Comparison of ENCODE assay signal across 8 cellular contexts in the genomic region with DNA sequence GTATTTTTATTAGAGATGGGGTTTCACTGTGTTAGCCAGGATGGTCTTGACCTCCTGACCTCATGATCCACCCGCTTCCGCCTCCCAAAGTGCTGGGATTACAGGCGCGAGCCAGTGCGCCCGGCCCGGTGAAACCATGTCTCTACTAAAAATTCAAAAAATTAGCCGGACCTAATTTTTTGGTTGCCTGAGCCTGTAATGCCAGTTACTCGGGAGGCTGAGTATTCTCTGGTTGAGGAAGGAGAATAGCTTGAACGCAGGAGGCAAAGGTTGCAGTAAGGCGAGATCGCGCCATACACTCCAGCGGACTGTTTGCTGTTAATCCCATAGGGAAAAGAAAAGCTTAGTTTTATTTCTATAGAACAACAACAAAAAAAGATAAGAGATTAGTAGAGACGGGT. TPM values are rescaled to one million over a fixed set of nuclear protein-coding genes. Genes with fewer than 3 reads are reported as not detected.
DNase-seq lines count a peak whose midpoint lies in the region; ATAC-seq and TF ChIP-seq lines count a peak whose summit lies in the region.

No MANE protein-coding gene starts in this region.

- no peaks in the 10 kb centered on the region for H3K36me3 ChIP-seq in SU-DHL-6 (ENCODE audit: low read length)

- no peaks in the 10 kb centered on the region for H3K9me2 ChIP-seq in SU-DHL-6 (replicated peaks; ENCODE audit: insufficient read depth, low read length)

- H3K4me3 ChIP-seq in SU-DHL-6 (ENCODE audit: insufficient read depth, low read length, poor library complexity, severe bottlenecking) (peak overlapping the region; percentile 59), fibroblast of the aortic adventitia (ENCODE audit: low read depth, low read length) (peak overlapping the region; percentile 58), retinal pigment epithelial cell (ENCODE audit: low read length) (peak overlapping the region; percentile 34)

- TF ChIP-seq CTCF in SU-DHL-6 (IDR thresholded peaks at IDR 0.05; ENCODE audit: insufficient read depth, low read length, poor library complexity, severe bottlenecking) = no peak
- TF ChIP-seq CTCF in fibroblast of the aortic adventitia (IDR thresholded peaks at IDR 0.05; ENCODE audit: insufficient read depth, low read length) = no peak
- TF ChIP-seq CTCF in retinal pigment epithelial cell (conservative IDR thresholded peaks at IDR 0.05; ENCODE audit: low read depth, low read length) = no peak

- H3K4me2 ChIP-seq in SU-DHL-6 (ENCODE audit: low read depth, low read length, poor library complexity, severe bottlenecking) = peak overlapping the region; percentile 46

- no peaks in the 10 kb centered on the region for H3K79me2 ChIP-seq in SU-DHL-6 (ENCODE audit: insufficient read depth, low read length)

- ATAC-seq in GM19324 (IDR thresholded peaks at IDR 0.05; ENCODE audit: low FRiP score, unreplicated experiment) (peak; percentile 8), HG03521 (IDR thresholded peaks at IDR 0.05; ENCODE audit: unreplicated experiment) (no peak)

- H3K9me3 ChIP-seq in SU-DHL-6 (ENCODE audit: insufficient read depth, low read length) = no peaks in the 10 kb centered on the region

- no peaks in the 10 kb centered on the region for H3K27me3 ChIP-seq in SU-DHL-6 (ENCODE audit: low read length)

- peak overlapping the region; percentile 57; the same call in 1 of the 2 replicates for H3K9ac ChIP-seq in SU-DHL-6 (ENCODE audit: low read length)

- H2AFZ ChIP-seq in SU-DHL-6 (ENCODE audit: low read depth, low read length, severe bottlenecking) = no peak overlapping the region

- H3K27ac ChIP-seq in SU-DHL-6 (ENCODE audit: low read depth, low read length) = peak overlapping the region; percentile 64

- DNase-seq in fibroblast of the aortic adventitia (ENCODE audit: low read depth) (no peak), retinal pigment epithelial cell (ENCODE audit: low read depth) (no peak), NCI-H1694 (lab: John Stamatoyannopoulos, UW) (no peak), NCI-H226 (no peak), HuH-7 (ENCODE audit: low spot score) (no peak)

- no peaks in the 10 kb centered on the region for H4K20me1 ChIP-seq in SU-DHL-6 (ENCODE audit: low read depth, low read length)

- H3F3A ChIP-seq in SU-DHL-6 (ENCODE audit: insufficient read depth) = peaks cover 11% of the 10 kb centered on the region

RNA-seq across cellular contexts. Expression of a gene that starts 29.9 kb away (rescaled TPM):
- not detected in 2 replicates for total RNA-seq in fibroblast of the aortic adventitia (ENCODE audit: low replicate concordance)

RNA-seq across cellular contexts. Expression of a gene that starts 55.1 kb away (rescaled TPM):
- 73.0 and 257 TPM in 2 replicates for total RNA-seq in fibroblast of the aortic adventitia (ENCODE audit: low replicate concordance)
